Comparison of ENCODE assay signal across 1 cellular context in the genomic region with DNA sequence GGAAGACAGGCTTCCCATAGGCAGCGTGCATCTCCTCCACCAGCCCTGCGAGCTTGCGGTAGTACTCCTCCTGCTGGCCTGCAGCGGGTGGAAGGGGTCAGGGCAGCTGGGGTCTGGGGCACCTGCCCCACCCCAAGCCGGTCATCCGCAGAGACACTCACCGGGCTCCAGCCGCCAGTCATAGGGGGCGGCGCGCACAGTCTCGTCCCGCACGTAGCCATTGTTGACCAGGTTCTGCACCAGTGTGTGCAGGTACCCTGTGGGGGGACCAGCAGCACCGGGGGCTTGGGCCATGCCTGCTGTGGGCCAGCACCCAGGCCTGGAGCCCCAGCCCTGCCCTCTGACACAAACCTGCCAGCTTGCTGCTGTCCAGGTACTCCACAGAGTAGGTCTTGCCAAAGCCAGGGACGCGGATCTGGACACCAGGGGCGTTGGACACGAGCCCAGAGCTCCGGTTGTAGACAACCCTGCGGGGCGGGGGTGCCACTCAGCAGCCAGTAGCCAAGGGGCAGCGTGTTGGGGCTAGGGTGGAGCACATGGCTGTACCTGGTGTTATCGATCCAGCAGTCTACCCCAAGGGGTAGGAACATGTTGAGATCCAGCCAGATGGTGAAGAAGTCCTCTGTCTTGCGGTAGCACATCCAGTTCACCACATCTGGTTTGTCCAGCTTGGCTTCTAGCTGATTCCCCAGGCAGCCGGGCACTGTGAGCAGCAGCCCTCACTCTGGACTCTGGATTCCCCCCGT.
TF ChIP-seq lines count a peak whose summit lies in the region.

No MANE protein-coding gene starts in this region.

TF ChIP-seq in HepG2, 621 proteins besides CTCF, POLR2A, EP300 and RAD21 (continued from another document and continues in another):
- TF ChIP-seq ELK4 (CRISPR knock-in tag; IDR thresholded peaks at IDR 0.05; ENCODE audit: borderline replicate concordance) (no peak), KLF6 (CRISPR knock-in tag; IDR thresholded peaks at IDR 0.05) (peak; percentile 62; the same call in 1 of the 2 replicates), NCOA5 (CRISPR knock-in tag; IDR thresholded peaks at IDR 0.05) (no peak; the same call in 1 of the 2 replicates), ZNF333 (CRISPR knock-in tag; IDR thresholded peaks at IDR 0.05; ENCODE audit: borderline replicate concordance) (0 out of 2 replicates have a peak, but pooled peaks have one; percentile 6), RBFOX2 (IDR thresholded peaks at IDR 0.05; ENCODE audit: low read depth, low read length) (peak; percentile 74), MTF2 (CRISPR knock-in tag; IDR thresholded peaks at IDR 0.05; ENCODE audit: borderline replicate concordance) (no peak), ZBTB33 (CRISPR knock-in tag; IDR thresholded peaks at IDR 0.05) (peak; percentile 87), ZNF317 (CRISPR knock-in tag; IDR thresholded peaks at IDR 0.05) (0 out of 2 replicates have a peak, but pooled peaks have one; percentile 11), ONECUT2 (CRISPR knock-in tag; IDR thresholded peaks at IDR 0.05) (0 out of 2 replicates have a peak, but pooled peaks have one; percentile 52), NFKB2 (CRISPR knock-in tag; IDR thresholded peaks at IDR 0.05; ENCODE audit: borderline replicate concordance) (peak; percentile 41; the same call in 1 of the 2 replicates), ZNF639 (CRISPR knock-in tag; conservative IDR thresholded peaks at IDR 0.05) (no peak; the same call in 1 of the 2 replicates), ZNF556 (CRISPR knock-in tag; IDR thresholded peaks at IDR 0.05; ENCODE audit: borderline replicate concordance) (peak; percentile 59; the same call in 1 of the 2 replicates), MXI1 (IDR thresholded peaks at IDR 0.05; ENCODE audit: borderline replicate concordance, low read depth, low read length) (no peak), PRPF4 (IDR thresholded peaks at IDR 0.05; ENCODE audit: low read depth, low read length, poor library complexity, severe bottlenecking) (no peak), ZNF543 (CRISPR knock-in tag; IDR thresholded peaks at IDR 0.05) (peak; percentile 77; the same call in 1 of the 2 replicates), CHD4 (IDR thresholded peaks at IDR 0.05; ENCODE audit: borderline replicate concordance, low read length) (no peak; the same call in 1 of the 2 replicates), ZSCAN31 (CRISPR knock-in tag; IDR thresholded peaks at IDR 0.05; ENCODE audit: low read depth) (no peak), AGO2 (optimal IDR thresholded peaks at IDR 0.05; ENCODE audit: low read depth, low read length) (peak; percentile 97), MLLT10 (CRISPR knock-in tag; IDR thresholded peaks at IDR 0.05) (no peak), ZBTB20 (CRISPR knock-in tag; IDR thresholded peaks at IDR 0.05; ENCODE audit: borderline replicate concordance, low read depth) (peak; percentile 56; the same call in 1 of the 2 replicates), RFX5 (IDR thresholded peaks at IDR 0.05; ENCODE audit: low read depth, low read length) (no peak), ZNF564 (CRISPR knock-in tag; IDR thresholded peaks at IDR 0.05) (no peak; the same call in 1 of the 2 replicates), KLF9 (CRISPR knock-in tag; IDR thresholded peaks at IDR 0.05; ENCODE audit: low read depth) (0 out of 2 replicates have a peak, but pooled peaks have one; percentile 68), ZIK1 (CRISPR knock-in tag; IDR thresholded peaks at IDR 0.05; ENCODE audit: borderline replicate concordance, low read depth) (0 out of 2 replicates have a peak, but pooled peaks have one; percentile 48), ZNF468 (CRISPR knock-in tag; IDR thresholded peaks at IDR 0.05) (peak; percentile 74; the same call in 1 of the 2 replicates), ZNF260 (CRISPR knock-in tag; IDR thresholded peaks at IDR 0.05; ENCODE audit: borderline replicate concordance, low read depth) (peak; percentile 67; the same call in 1 of the 2 replicates), MTF1 (CRISPR knock-in tag; IDR thresholded peaks at IDR 0.05) (no peak), ZNF3 (CRISPR knock-in tag; IDR thresholded peaks at IDR 0.05) (no peak), POGZ (CRISPR knock-in tag; IDR thresholded peaks at IDR 0.05) (no peak), TSC22D2 (CRISPR knock-in tag; IDR thresholded peaks at IDR 0.05; ENCODE audit: borderline replicate concordance) (no peak), ZNF138 (CRISPR knock-in tag; IDR thresholded peaks at IDR 0.05; ENCODE audit: low read depth) (no peak), ZNF451 (CRISPR knock-in tag; IDR thresholded peaks at IDR 0.05) (no peak; the same call in 1 of the 2 replicates), CEBPB (IDR thresholded peaks at IDR 0.05; ENCODE audit: borderline replicate concordance, low read depth, low read length) (no peak), EEA1 (CRISPR knock-in tag; IDR thresholded peaks at IDR 0.05; ENCODE audit: borderline replicate concordance) (no peak), SP4 (CRISPR knock-in tag; IDR thresholded peaks at IDR 0.05) (0 out of 2 replicates have a peak, but pooled peaks have one; percentile 21), ZNF274 (CRISPR knock-in tag; IDR thresholded peaks at IDR 0.05) (peak; percentile 19; the same call in 1 of the 2 replicates)
- TF ChIP-seq, protein P1, sequence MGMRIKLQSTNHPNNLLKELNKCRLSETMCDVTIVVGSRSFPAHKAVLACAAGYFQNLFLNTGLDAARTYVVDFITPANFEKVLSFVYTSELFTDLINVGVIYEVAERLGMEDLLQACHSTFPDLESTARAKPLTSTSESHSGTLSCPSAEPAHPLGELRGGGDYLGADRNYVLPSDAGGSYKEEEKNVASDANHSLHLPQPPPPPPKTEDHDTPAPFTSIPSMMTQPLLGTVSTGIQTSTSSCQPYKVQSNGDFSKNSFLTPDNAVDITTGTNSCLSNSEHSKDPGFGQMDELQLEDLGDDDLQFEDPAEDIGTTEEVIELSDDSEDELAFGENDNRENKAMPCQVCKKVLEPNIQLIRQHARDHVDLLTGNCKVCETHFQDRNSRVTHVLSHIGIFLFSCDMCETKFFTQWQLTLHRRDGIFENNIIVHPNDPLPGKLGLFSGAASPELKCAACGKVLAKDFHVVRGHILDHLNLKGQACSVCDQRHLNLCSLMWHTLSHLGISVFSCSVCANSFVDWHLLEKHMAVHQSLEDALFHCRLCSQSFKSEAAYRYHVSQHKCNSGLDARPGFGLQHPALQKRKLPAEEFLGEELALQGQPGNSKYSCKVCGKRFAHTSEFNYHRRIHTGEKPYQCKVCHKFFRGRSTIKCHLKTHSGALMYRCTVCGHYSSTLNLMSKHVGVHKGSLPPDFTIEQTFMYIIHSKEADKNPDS (CRISPR knock-in tag; IDR thresholded peaks at IDR 0.05) = 0 out of 2 replicates have a peak, but pooled peaks have one; percentile 22
- TF ChIP-seq, protein P2, sequence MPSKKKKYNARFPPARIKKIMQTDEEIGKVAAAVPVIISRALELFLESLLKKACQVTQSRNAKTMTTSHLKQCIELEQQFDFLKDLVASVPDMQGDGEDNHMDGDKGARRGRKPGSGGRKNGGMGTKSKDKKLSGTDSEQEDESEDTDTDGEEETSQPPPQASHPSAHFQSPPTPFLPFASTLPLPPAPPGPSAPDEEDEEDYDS (CRISPR knock-in tag; IDR thresholded peaks at IDR 0.05) = no peak
- TF ChIP-seq, protein P3, sequence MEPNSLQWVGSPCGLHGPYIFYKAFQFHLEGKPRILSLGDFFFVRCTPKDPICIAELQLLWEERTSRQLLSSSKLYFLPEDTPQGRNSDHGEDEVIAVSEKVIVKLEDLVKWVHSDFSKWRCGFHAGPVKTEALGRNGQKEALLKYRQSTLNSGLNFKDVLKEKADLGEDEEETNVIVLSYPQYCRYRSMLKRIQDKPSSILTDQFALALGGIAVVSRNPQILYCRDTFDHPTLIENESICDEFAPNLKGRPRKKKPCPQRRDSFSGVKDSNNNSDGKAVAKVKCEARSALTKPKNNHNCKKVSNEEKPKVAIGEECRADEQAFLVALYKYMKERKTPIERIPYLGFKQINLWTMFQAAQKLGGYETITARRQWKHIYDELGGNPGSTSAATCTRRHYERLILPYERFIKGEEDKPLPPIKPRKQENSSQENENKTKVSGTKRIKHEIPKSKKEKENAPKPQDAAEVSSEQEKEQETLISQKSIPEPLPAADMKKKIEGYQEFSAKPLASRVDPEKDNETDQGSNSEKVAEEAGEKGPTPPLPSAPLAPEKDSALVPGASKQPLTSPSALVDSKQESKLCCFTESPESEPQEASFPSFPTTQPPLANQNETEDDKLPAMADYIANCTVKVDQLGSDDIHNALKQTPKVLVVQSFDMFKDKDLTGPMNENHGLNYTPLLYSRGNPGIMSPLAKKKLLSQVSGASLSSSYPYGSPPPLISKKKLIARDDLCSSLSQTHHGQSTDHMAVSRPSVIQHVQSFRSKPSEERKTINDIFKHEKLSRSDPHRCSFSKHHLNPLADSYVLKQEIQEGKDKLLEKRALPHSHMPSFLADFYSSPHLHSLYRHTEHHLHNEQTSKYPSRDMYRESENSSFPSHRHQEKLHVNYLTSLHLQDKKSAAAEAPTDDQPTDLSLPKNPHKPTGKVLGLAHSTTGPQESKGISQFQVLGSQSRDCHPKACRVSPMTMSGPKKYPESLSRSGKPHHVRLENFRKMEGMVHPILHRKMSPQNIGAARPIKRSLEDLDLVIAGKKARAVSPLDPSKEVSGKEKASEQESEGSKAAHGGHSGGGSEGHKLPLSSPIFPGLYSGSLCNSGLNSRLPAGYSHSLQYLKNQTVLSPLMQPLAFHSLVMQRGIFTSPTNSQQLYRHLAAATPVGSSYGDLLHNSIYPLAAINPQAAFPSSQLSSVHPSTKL (CRISPR knock-in tag; IDR thresholded peaks at IDR 0.05) = peak; percentile 7; the same call in 1 of the 2 replicates
- TF ChIP-seq, protein P4, sequence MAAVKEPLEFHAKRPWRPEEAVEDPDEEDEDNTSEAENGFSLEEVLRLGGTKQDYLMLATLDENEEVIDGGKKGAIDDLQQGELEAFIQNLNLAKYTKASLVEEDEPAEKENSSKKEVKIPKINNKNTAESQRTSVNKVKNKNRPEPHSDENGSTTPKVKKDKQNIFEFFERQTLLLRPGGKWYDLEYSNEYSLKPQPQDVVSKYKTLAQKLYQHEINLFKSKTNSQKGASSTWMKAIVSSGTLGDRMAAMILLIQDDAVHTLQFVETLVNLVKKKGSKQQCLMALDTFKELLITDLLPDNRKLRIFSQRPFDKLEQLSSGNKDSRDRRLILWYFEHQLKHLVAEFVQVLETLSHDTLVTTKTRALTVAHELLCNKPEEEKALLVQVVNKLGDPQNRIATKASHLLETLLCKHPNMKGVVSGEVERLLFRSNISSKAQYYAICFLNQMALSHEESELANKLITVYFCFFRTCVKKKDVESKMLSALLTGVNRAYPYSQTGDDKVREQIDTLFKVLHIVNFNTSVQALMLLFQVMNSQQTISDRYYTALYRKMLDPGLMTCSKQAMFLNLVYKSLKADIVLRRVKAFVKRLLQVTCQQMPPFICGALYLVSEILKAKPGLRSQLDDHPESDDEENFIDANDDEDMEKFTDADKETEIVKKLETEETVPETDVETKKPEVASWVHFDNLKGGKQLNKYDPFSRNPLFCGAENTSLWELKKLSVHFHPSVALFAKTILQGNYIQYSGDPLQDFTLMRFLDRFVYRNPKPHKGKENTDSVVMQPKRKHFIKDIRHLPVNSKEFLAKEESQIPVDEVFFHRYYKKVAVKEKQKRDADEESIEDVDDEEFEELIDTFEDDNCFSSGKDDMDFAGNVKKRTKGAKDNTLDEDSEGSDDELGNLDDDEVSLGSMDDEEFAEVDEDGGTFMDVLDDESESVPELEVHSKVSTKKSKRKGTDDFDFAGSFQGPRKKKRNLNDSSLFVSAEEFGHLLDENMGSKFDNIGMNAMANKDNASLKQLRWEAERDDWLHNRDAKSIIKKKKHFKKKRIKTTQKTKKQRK (IDR thresholded peaks at IDR 0.05; ENCODE audit: low read length) = no peak
- TF ChIP-seq, protein P5, sequence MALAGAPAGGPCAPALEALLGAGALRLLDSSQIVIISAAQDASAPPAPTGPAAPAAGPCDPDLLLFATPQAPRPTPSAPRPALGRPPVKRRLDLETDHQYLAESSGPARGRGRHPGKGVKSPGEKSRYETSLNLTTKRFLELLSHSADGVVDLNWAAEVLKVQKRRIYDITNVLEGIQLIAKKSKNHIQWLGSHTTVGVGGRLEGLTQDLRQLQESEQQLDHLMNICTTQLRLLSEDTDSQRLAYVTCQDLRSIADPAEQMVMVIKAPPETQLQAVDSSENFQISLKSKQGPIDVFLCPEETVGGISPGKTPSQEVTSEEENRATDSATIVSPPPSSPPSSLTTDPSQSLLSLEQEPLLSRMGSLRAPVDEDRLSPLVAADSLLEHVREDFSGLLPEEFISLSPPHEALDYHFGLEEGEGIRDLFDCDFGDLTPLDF (CRISPR knock-in tag; IDR thresholded peaks at IDR 0.05) = no peak
- TF ChIP-seq, protein P6, sequence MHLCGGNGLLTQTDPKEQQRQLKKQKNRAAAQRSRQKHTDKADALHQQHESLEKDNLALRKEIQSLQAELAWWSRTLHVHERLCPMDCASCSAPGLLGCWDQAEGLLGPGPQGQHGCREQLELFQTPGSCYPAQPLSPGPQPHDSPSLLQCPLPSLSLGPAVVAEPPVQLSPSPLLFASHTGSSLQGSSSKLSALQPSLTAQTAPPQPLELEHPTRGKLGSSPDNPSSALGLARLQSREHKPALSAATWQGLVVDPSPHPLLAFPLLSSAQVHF (CRISPR knock-in tag; IDR thresholded peaks at IDR 0.05) = peak; percentile 53; the same call in 1 of the 2 replicates
